In the genomic region with DNA sequence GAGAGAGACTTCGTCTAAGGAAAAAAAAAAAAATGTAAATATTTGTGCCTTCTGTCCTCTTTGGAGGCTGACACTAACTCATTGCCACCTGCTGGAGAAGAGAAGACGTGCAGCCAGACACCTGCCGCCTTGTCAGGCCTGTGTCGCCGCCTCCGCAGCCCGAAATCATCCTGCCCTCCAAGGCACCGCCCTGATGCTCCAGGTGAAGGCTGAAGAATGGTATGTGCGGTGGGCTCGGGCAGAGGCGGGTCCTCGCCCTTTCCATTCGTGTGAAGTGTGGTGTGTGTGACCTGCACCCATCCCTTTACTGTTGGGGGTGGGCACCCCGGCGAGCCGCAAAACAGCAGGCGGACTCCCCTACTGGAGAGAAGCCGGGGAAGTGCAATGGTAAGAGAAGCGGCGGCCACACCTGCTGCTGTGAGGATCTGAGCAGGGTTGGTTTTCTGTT, we compare ENCODE assay signal across 8 cellular contexts.
DNase-seq lines count a peak whose midpoint lies in the region; ATAC-seq and TF ChIP-seq lines count a peak whose summit lies in the region.

No MANE protein-coding gene starts in this region.

- DNase-seq in BE2C (peak; percentile 54), Kasumi-1 (lab: John Stamatoyannopoulos, UW) (peak; percentile 48 to 49), T-helper 9 cell (peak; percentile 50), astrocyte of the spinal cord (ENCODE audit: low read depth, low spot score) (peak; percentile 44), posterior vena cava (ENCODE audit: low spot score) (no peak)
- peak; percentile 40 to 47 for DNase-seq in stimulated activated CD4-positive, alpha-beta T cell treated with anti-CD3 and anti-CD28 coated beads, Interleukin-15, amount 100 ng/mL, for 1 hour (ENCODE audit: low read depth in 1 of 2, low spot score in 1 of 2)

- intact Hi-C loops in posterior vena cava (cut with DNase I), result no loop called here

- no peaks in the 10 kb centered on the region for H3K36me3 ChIP-seq in BE2C
- no peaks in the 10 kb centered on the region for H3K36me3 ChIP-seq in iPS-15b (ENCODE audit: control insufficient read depth, insufficient read depth, low read length)

- no peak overlapping the region for H3K9ac ChIP-seq in iPS-15b (ENCODE audit: low read depth, low read length)

- no peaks in the 10 kb centered on the region for H3K27me3 ChIP-seq in BE2C
- H3K27me3 ChIP-seq in iPS-15b (ENCODE audit: control insufficient read depth, insufficient read depth, low read length), result peaks cover 8% of the 10 kb centered on the region

- no peaks in the 10 kb centered on the region for H3K9me3 ChIP-seq in BE2C
- no peaks in the 10 kb centered on the region for H3K9me3 ChIP-seq in iPS-15b (ENCODE audit: control insufficient read depth, insufficient read depth, low read length)

- H3K4me1 ChIP-seq in BE2C (no peaks in the 10 kb centered on the region), iPS-15b (ENCODE audit: control insufficient read depth, insufficient read depth, low read length) (no peaks in the 10 kb centered on the region)

- TF ChIP-seq CTCF in BE2C (IDR thresholded peaks at IDR 0.05; ENCODE audit: low read depth, low read length) (peak; percentile 50), astrocyte of the spinal cord (IDR thresholded peaks at IDR 0.05; ENCODE audit: low read depth, low read length) (peak; percentile 73)

- peak; percentile 69 for ATAC-seq in GM19452 (IDR thresholded peaks at IDR 0.05; ENCODE audit: unreplicated experiment)

- H3K4me3 ChIP-seq in BE2C (ENCODE audit: low read depth, low read length) (no peak overlapping the region), astrocyte of the spinal cord (ENCODE audit: low read depth, low read length) (peak overlapping the region; percentile 5), iPS-15b (ENCODE audit: low read depth, low read length) (peak overlapping the region; percentile 82)

- in situ Hi-C loops in astrocyte of the spinal cord (cut with HindIII; ENCODE audit: low sequenced_read_pairs), result no loop called here
